Comparison of ENCODE assay signal across 26 cellular contexts in genomic region chr10:44593952-44594351, GRCh38.
DNase-seq lines count a peak whose midpoint lies in the region; ATAC-seq, FAIRE-seq and TF ChIP-seq lines count a peak whose summit lies in the region.
"Had no signal": no experiment of that assay in that cellular context is flagged by ENCODE, and none has a peak within 500 bp of the region (broad histone marks: within the 10 kb centered on the region; RNA-seq: fewer than 3 reads in every experiment).

No MANE protein-coding gene starts in this region.

- H3K36me3 ChIP-seq in PC-3 (ENCODE audit: low read depth, low read length) (no peaks in the 10 kb centered on the region), H1 (ENCODE audit: control insufficient read depth in 2 of 4, insufficient read depth in 4 of 4, low read length in 3 of 4) (no peaks in the 10 kb centered on the region), trophoblast cell (ENCODE audit: control insufficient read depth in 1 of 2, insufficient read depth in 2 of 2, low read length in 2 of 2) (no peaks in the 10 kb centered on the region)
- H3K36me3 ChIP-seq: BE2C, BLaER1 had no signal

- CTCF ChIA-PET in PC-3 (lab: Charles Lee) (no interaction called here), H1 (lab: Charles Lee; ENCODE audit: partially characterized antibody) (interaction anchor here (0.7 to 1.3 kb wide), 3 partner anchors 13 to 226 kb away, joined by 3 to 4 read pairs (median 3); no protein-coding TSS in a partner anchor)

- POLR2A ChIA-PET in PC-3 (lab: Charles Lee; ENCODE audit: unreplicated experiment) (no interaction called here), H1 (lab: Charles Lee; ENCODE audit: partially characterized antibody) (no interaction called here)

- no peak for TF ChIP-seq POLR2A in H1 (IDR thresholded peaks at IDR 0.05; ENCODE audit: control extremely low read depth in 1 of 2, low read depth in 2 of 2, low read length in 2 of 2)

- 83% methylated on average over 7 of the region's 7 CpGs; no CpG with 5 or more reads in 1 of the 2 experiments for WGBS in H1 (ENCODE audit: extremely low coverage in 1 of 2, insufficient coverage in 1 of 2, insufficient read length in 1 of 2, insufficient replicate concordance in 2 of 2, low coverage in 1 of 2, low lambda C conversion rate in 2 of 2, missing lambda C conversion rate in 1 of 2), 2 experiments
- WGBS in trophoblast cell (ENCODE audit: extremely low coverage, insufficient coverage, insufficient read length): no CpG with 5 or more reads among the region's 7 CpGs

- H3F3A ChIP-seq in PC-3 (ENCODE audit: low read length, unreplicated experiment): no peaks in the 10 kb centered on the region

- FAIRE-seq in H1 (lab: Jason Lieb, UNC): no peak
- FAIRE-seq: A204.1, GM12878, GM12892, GM18507 had no signal

- H3K4me2 ChIP-seq in PC-3 (ENCODE audit: low read length) (peak overlapping the region; percentile 28; the same call in 1 of the 2 replicates), H1 (ENCODE audit: insufficient read depth in 1 of 2, low read depth in 2 of 2, low read length in 2 of 2) (no peak overlapping the region), trophoblast cell (ENCODE audit: low read length) (no peak overlapping the region)
- H3K4me2 ChIP-seq: BLaER1 had no signal

- no peak overlapping the region for H3K56ac ChIP-seq in H1 (replicated peaks; ENCODE audit: insufficient read length, low read depth, low read length)

- no peak overlapping the region for H2BK120ac ChIP-seq in H1 (replicated peaks; ENCODE audit: low read depth, low read length)
- H2BK120ac ChIP-seq in trophoblast cell (ENCODE audit: insufficient read depth, low read length, poor library complexity): no peak overlapping the region

- H3K4me1 ChIP-seq in PC-3 (ENCODE audit: insufficient read depth, low read length) (peaks cover 6% of the 10 kb centered on the region; the same call in 1 of the 2 replicates), H1 (replicated peaks in 1 of 4; ENCODE audit: control insufficient read depth in 3 of 4, insufficient read depth in 4 of 4, low read length in 3 of 4) (peaks cover 0 to 4% (median 1%) of the 10 kb centered on the region in 4 experiments; a peak in 1 of 7 replicates), trophoblast cell (ENCODE audit: control insufficient read depth in 1 of 2, insufficient read depth in 2 of 2, low read length in 2 of 2) (no peaks in the 10 kb centered on the region)
- H3K4me1 ChIP-seq: BE2C, BLaER1 had no signal

- H3K23ac ChIP-seq in H1 (ENCODE audit: insufficient read length) (no peak overlapping the region), trophoblast cell (ENCODE audit: low read length) (peak overlapping the region; percentile 85)

- no peak overlapping the region for H3K18ac ChIP-seq in H1 (ENCODE audit: extremely low read depth, low read length)
- no peak overlapping the region for H3K18ac ChIP-seq in trophoblast cell (ENCODE audit: low read length)

- TF ChIP-seq CTCF in PC-3 (conservative IDR thresholded peaks at IDR 0.05; ENCODE audit: low read depth, low read length): no peak
- TF ChIP-seq CTCF in H1 (IDR thresholded peaks at IDR 0.05; ENCODE audit: control extremely low read depth in 1 of 3, insufficient read depth in 1 of 3, low read depth in 1 of 3, low read length in 3 of 3): no peak
- TF ChIP-seq CTCF in omental fat pad (IDR thresholded peaks at IDR 0.05): no peak

- no peaks in the 10 kb centered on the region for H3K23me2 ChIP-seq in H1 (ENCODE audit: low read depth, low read length)

- H3K4ac ChIP-seq in H1 (replicated peaks; ENCODE audit: insufficient read length, low read depth, low read length) (no peak overlapping the region), trophoblast cell (ENCODE audit: low read depth, low read length) (no peak overlapping the region)

- H3K27ac ChIP-seq in PC-3 (ENCODE audit: low read length) (no peak overlapping the region), H1 (ENCODE audit: low read depth, low read length) (no peak overlapping the region), trophoblast cell (ENCODE audit: low read depth, low read length) (no peak overlapping the region)
- H3K27ac ChIP-seq: BLaER1 had no signal

- H3K14ac ChIP-seq in H1 (ENCODE audit: insufficient read length) (no peak overlapping the region), trophoblast cell (ENCODE audit: low read length) (no peak overlapping the region)

- H2AFZ ChIP-seq in PC-3 (ENCODE audit: low read length) (peak overlapping the region; percentile 40; the same call in 1 of the 2 replicates), H1 (ENCODE audit: low read length) (peak overlapping the region; percentile 67), trophoblast cell (ENCODE audit: insufficient read depth, low read length, poor library complexity) (no peak overlapping the region)

- ATAC-seq in PC-3 (no peak), HG03432 (IDR thresholded peaks at IDR 0.05; ENCODE audit: unreplicated experiment) (no peak), omental fat pad (ENCODE audit: low FRiP score) (no peak)
- ATAC-seq: GM12878 had no signal

- H2BK5ac ChIP-seq in H1 (ENCODE audit: low read depth, low read length) (no peak overlapping the region), trophoblast cell (ENCODE audit: low read depth, low read length, poor library complexity) (no peak overlapping the region)

- H2BK12ac ChIP-seq in H1 (ENCODE audit: low read depth, low read length) (no peak overlapping the region), trophoblast cell (ENCODE audit: low read length) (no peak overlapping the region)

- H2BK15ac ChIP-seq in H1 (ENCODE audit: low read length): no peak overlapping the region

- H2BK20ac ChIP-seq in H1 (ENCODE audit: low read length): no peak overlapping the region

- H3K9ac ChIP-seq in PC-3 (ENCODE audit: low read length) (no peak overlapping the region), H1 (replicated peaks in 1 of 4; ENCODE audit: extremely low read depth in 1 of 4, low read depth in 3 of 4, low read length in 3 of 4) (no peak overlapping the region), trophoblast cell (ENCODE audit: low read length) (no peak overlapping the region)
- H3K9ac ChIP-seq: BLaER1 had no signal

- no peaks in the 10 kb centered on the region for H3K9me3 ChIP-seq in PC-3 (ENCODE audit: low read length)
- H3K9me3 ChIP-seq in H1 (ENCODE audit: insufficient read depth in 2 of 2, low read depth in 1 of 2, low read length in 1 of 2): no peaks in the 10 kb centered on the region
- peaks cover 2% of the 10 kb centered on the region for H3K9me3 ChIP-seq in trophoblast cell (ENCODE audit: insufficient read depth, low read depth, low read length)
- H3K9me3 ChIP-seq: BE2C, BLaER1 had no signal

- TF ChIP-seq EP300 in H1 (IDR thresholded peaks at IDR 0.05; ENCODE audit: borderline replicate concordance in 1 of 2, low read depth in 2 of 2, low read length in 2 of 2): no peak

- intact Hi-C loops in PC-3 (cut with micrococcal nuclease): no loop called here

- H3K9me2 ChIP-seq in PC-3 (replicated peaks; ENCODE audit: low read length): no peaks in the 10 kb centered on the region

- no peak overlapping the region for H4K8ac ChIP-seq in H1 (ENCODE audit: extremely low read depth, insufficient read depth, low read length)
- H4K8ac ChIP-seq in trophoblast cell (ENCODE audit: low read depth, low read length): no peak overlapping the region

- H4K20me1 ChIP-seq in PC-3 (ENCODE audit: low read length): no peaks in the 10 kb centered on the region
- no peaks in the 10 kb centered on the region for H4K20me1 ChIP-seq in H1 (replicated peaks in 1 of 2; ENCODE audit: control insufficient read depth in 1 of 2, insufficient read depth in 2 of 2, low read length in 2 of 2)
- H4K20me1 ChIP-seq: BLaER1 had no signal

- H3K79me2 ChIP-seq in PC-3 (ENCODE audit: low read length): no peaks in the 10 kb centered on the region
- no peaks in the 10 kb centered on the region for H3K79me2 ChIP-seq in H1 (ENCODE audit: control insufficient read depth in 1 of 2, insufficient read depth in 2 of 2, low read length in 2 of 2)
- H3K79me2 ChIP-seq in trophoblast cell (ENCODE audit: control insufficient read depth, insufficient read depth, low read length, poor library complexity): no peaks in the 10 kb centered on the region

- no peak overlapping the region for H3K4me3 ChIP-seq in PC-3 (ENCODE audit: low read length)
- H3K4me3 ChIP-seq in H1 (ENCODE audit: extremely low read depth in 1 of 4, insufficient read depth in 2 of 4, low read depth in 3 of 4, low read length in 4 of 4): no peak overlapping the region
- H3K4me3 ChIP-seq in trophoblast cell (ENCODE audit: low read depth, low read length): peak overlapping the region; percentile 26
- H3K4me3 ChIP-seq: BLaER1, GM12878 had no signal

- no peaks in the 10 kb centered on the region for H3K79me1 ChIP-seq in H1 (ENCODE audit: low read depth, low read length)
- no peaks in the 10 kb centered on the region for H3K79me1 ChIP-seq in trophoblast cell (ENCODE audit: low read length)

- no peak overlapping the region for H4K12ac ChIP-seq in trophoblast cell (ENCODE audit: low read depth, low read length)

- BruUV-seq in PC-3 (replicated peaks; lab: Mats Ljungman, UMichigan): no TSS peak

- no peak for DNase-seq in PC-3
- no peak for DNase-seq in H1 (ENCODE audit: low read depth in 1 of 2, low spot score in 2 of 2)
- no peak for DNase-seq in trophoblast cell
- DNase-seq in stimulated activated CD4-positive, alpha-beta T cell treated with anti-CD3 and anti-CD28 coated beads, Interleukin-15, amount 100 ng/mL, for 24 hours: no peak
- no peak for DNase-seq in omental fat pad (ENCODE audit: low spot score)
- DNase-seq: 8988T; ACHN; BE2C; C1 segment of cervical spinal cord; CD4-positive, alpha-beta memory T cell; CD4-positive, CD25-positive, alpha-beta regulatory T cell; CD8-positive, alpha-beta memory T cell; COR-L47; DMS 273 treated with DMSO at 0.1 percent for 48 hours; DMS153; DMS53; DMS79; DND-41; EL; GDM1 had no signal

- H2AK5ac ChIP-seq in H1 (ENCODE audit: low read depth, low read length) (no peak overlapping the region), trophoblast cell (ENCODE audit: low read length) (no peak overlapping the region)

- H3K27me3 ChIP-seq in PC-3 (ENCODE audit: low read length) (peaks cover 76% of the 10 kb centered on the region), H1 (replicated peaks in 1 of 4; ENCODE audit: control insufficient read depth in 3 of 4, extremely low read depth in 1 of 4, insufficient read depth in 3 of 4, low read length in 3 of 4) (no peaks in the 10 kb centered on the region), trophoblast cell (ENCODE audit: insufficient read depth, low read length) (no peaks in the 10 kb centered on the region)
- H3K27me3 ChIP-seq: BE2C, BLaER1 had no signal

- no peak overlapping the region for H4K5ac ChIP-seq in H1 (ENCODE audit: insufficient read length, low read depth, low read length)

- no peak overlapping the region for H4K91ac ChIP-seq in H1 (replicated peaks; ENCODE audit: insufficient read length, low read length)
- H4K91ac ChIP-seq in trophoblast cell (ENCODE audit: low read depth, low read length): no peak overlapping the region

- no peak for TF ChIP-seq RAD21 in H1 (IDR thresholded peaks at IDR 0.05 in 1 of 2, conservative IDR thresholded peaks at IDR 0.05 in 1 of 2; ENCODE audit: low read depth in 2 of 2, low read length in 2 of 2)

TF ChIP-seq in H1, 55 proteins besides CTCF, POLR2A, EP300 and RAD21 (continues in another document):
- TF ChIP-seq ZNF274 (IDR thresholded peaks at IDR 0.05; ENCODE audit: borderline replicate concordance, extremely low read depth, low read length) (no peak), SP2 (IDR thresholded peaks at IDR 0.05; ENCODE audit: low read length) (no peak), EZH2 (IDR thresholded peaks at IDR 0.05; ENCODE audit: low read depth, low read length, severe bottlenecking) (no peak), CHD2 (IDR thresholded peaks at IDR 0.05; ENCODE audit: low read length) (no peak)
